In the genomic region with DNA sequence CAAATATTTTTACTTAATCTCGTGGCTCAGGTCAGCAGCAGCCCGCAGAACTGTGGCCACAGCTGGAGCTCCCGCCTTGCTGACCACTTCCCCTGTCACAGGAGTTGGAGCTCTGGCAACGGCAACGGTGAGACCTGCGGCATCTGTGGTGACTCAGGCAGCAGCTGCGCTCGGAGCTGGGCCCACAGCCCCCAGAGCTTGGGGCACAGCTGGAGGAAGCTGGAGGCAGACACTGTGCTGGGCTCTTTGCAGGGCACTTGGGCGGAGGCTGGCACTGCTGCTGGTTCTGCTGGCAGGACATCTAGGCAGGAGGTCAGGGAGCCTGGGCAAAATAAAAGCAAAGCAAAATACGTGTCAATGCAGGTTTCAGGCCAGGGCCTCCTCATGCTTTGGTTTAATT, we compare ENCODE assay signal across 1 cellular context.
TF ChIP-seq lines count a peak whose summit lies in the region.

A gene with protein sequence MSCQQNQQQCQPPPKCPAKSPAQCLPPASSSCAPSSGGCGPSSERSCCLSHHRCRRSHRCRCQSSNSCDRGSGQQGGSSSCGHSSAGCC (minus strand): TSS at position 301 of the 400 bp plus-strand sequence. CDS start 0 bp downstream, at position 301.

TF ChIP-seq in GM12878, 131 proteins besides CTCF, POLR2A, EP300 and RAD21 (continued from another document):
- 0 out of 2 replicates have a peak, but pooled peaks have one; percentile 41 for TF ChIP-seq TCF12 (IDR thresholded peaks at IDR 0.05; ENCODE audit: low read depth, low read length)
